Comparison of ENCODE assay signal across 23 cellular contexts in genomic region chr2:98404556-98405250, GRCh38. TPM values are rescaled to one million over a fixed set of nuclear protein-coding genes. Genes with fewer than 3 reads are reported as not detected.
DNase-seq lines count a peak whose midpoint lies in the region; ATAC-seq, FAIRE-seq and TF ChIP-seq lines count a peak whose summit lies in the region.
"Had no signal": no experiment of that assay in that cellular context is flagged by ENCODE, and none has a peak within 500 bp of the region (broad histone marks: within the 10 kb centered on the region; RNA-seq: fewer than 3 reads in every experiment).

No MANE protein-coding gene starts in this region.

- no peak overlapping the region for H3K27ac ChIP-seq in RWPE2 (ENCODE audit: poor library complexity, severe bottlenecking)
- no peak overlapping the region for H3K27ac ChIP-seq in epithelial cell of prostate
- H3K27ac ChIP-seq in upper lobe of right lung, result no peak overlapping the region
- H3K27ac ChIP-seq: A549, RWPE1 had no signal

- H3K9me3 ChIP-seq in RWPE2 (ENCODE audit: severe bottlenecking), result no peaks in the 10 kb centered on the region
- H3K9me3 ChIP-seq in upper lobe of right lung, result no peaks in the 10 kb centered on the region
- H3K9me3 ChIP-seq: A549, HAP-1 had no signal

- no peak for TF ChIP-seq CTCF in RWPE2 (IDR thresholded peaks at IDR 0.05; ENCODE audit: poor library complexity, severe bottlenecking)
- no peak for TF ChIP-seq CTCF in upper lobe of right lung (IDR thresholded peaks at IDR 0.05)

- peak; percentile 38 for FAIRE-seq in HTR-8/SVneo (lab: Jason Lieb, UNC)
- FAIRE-seq: A549, GM12892 had no signal

- no peak for DNase-seq in HTR-8/SVneo (ENCODE audit: insufficient read length, low spot score)
- DNase-seq in RWPE2 (ENCODE audit: low spot score), result no peak
- peak; percentile 16 for DNase-seq in epithelial cell of prostate (ENCODE audit: low read depth, low spot score)
- DNase-seq in renal cortical epithelial cell (ENCODE audit: low read depth), result peak; percentile 64
- no peak for DNase-seq in upper lobe of right lung
- no peak for DNase-seq in cortex of kidney (lab: John Stamatoyannopoulos, UW)
- DNase-seq: CD4-positive, alpha-beta memory T cell; COR-L47; GF-D8; GOT3; IMR-90; KG1; MV-4-11; NCI-H2029; NCI-H446; NCI-H524 treated with DMSO at 0.1 percent for 48 hours; NCI-H774; SHP77 treated with DMSO at 0.1 percent for 48 hours had no signal

- H3K4me1 ChIP-seq in RWPE2 (ENCODE audit: insufficient read depth, poor library complexity, severe bottlenecking), result no peaks in the 10 kb centered on the region
- H3K4me1 ChIP-seq in upper lobe of right lung, result no peaks in the 10 kb centered on the region
- H3K4me1 ChIP-seq: A549, HAP-1 had no signal

- intact Hi-C loops in upper lobe of right lung (cut with DNase I), result no loop called here

- ATAC-seq in RWPE2 (ENCODE audit: low read depth), result peak; percentile 53; the same call in 2 of the 3 replicates
- no peak for ATAC-seq in upper lobe of right lung
- no peak for ATAC-seq in HG02981 (IDR thresholded peaks at IDR 0.05; ENCODE audit: unreplicated experiment)
- ATAC-seq: A549 had no signal

- H3K4me3 ChIP-seq in RWPE2 (ENCODE audit: severe bottlenecking), result no peak overlapping the region
- no peak overlapping the region for H3K4me3 ChIP-seq in upper lobe of right lung
- H3K4me3 ChIP-seq: A549, HAP-1 had no signal

- H3K36me3 ChIP-seq in RWPE2 (ENCODE audit: low read depth), result no peaks in the 10 kb centered on the region
- H3K36me3 ChIP-seq in upper lobe of right lung, result no peaks in the 10 kb centered on the region
- H3K36me3 ChIP-seq: HAP-1 had no signal

- H3K27me3 ChIP-seq in RWPE2 (ENCODE audit: insufficient read depth, poor library complexity, severe bottlenecking), result peaks cover 14% of the 10 kb centered on the region
- peaks cover 2% of the 10 kb centered on the region for H3K27me3 ChIP-seq in upper lobe of right lung

RNA-seq across cellular contexts. Expression of gene INPP4A, which starts 40.0 kb away (rescaled TPM):
- total RNA-seq in renal cortical epithelial cell (24.5 and 30.9 TPM in 2 replicates), upper lobe of right lung (35.0 TPM)

RNA-seq across cellular contexts. Expression of gene CNGA3, which starts 58.4 kb away (rescaled TPM):
- total RNA-seq in renal cortical epithelial cell (not detected in 2 replicates), upper lobe of right lung (0.17 TPM)
- total RNA-seq: CD4-positive, alpha-beta memory T cell had no signal

Comparison
In these comparisons a context has a peak if more than half of its experiments do, and no peak if none do; other contexts are left out.
1. DNase-seq: peak in epithelial cell of prostate (single experiment) and renal cortical epithelial cell (single experiment); none in HTR-8/SVneo (single experiment), RWPE2 (single experiment), upper lobe of right lung (single experiment) and cortex of kidney (single experiment).